Comparison of ENCODE assay signal across 18 cellular contexts in the genomic region with DNA sequence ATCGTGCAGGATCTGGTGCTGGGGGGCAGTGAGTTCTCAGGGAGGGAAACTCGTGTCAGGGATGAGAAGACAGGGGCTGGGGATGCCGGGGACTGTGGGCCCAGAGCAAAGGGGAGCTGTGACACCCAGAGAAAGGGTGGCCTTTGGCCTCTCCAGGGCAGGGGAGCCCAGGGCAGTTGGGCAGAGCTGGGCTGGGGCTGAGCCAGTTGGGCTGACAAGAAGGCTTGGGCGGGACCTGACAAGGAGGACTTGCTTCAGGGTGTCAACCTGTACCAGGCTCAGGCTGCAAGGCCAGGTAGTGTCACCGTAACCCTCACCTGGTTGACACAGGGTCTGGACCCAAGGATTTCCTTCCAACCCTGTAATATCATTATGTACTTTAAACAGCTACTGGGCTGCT. TPM values are rescaled to one million over a fixed set of nuclear protein-coding genes. Genes with fewer than 3 reads are reported as not detected.
DNase-seq lines count a peak whose midpoint lies in the region; ATAC-seq and TF ChIP-seq lines count a peak whose summit lies in the region.
"Had no signal": no experiment of that assay in that cellular context is flagged by ENCODE, and none has a peak within 500 bp of the region (broad histone marks: within the 10 kb centered on the region; RNA-seq: fewer than 3 reads in every experiment).

No MANE protein-coding gene starts in this region.

- H3K9me2 ChIP-seq in PC-3 (replicated peaks; ENCODE audit: low read length) = no peaks in the 10 kb centered on the region

- no peaks in the 10 kb centered on the region for H3K27me3 Mint-ChIP-seq in mesothelial cell of epicardium (ENCODE audit: low read depth)
- H3K27me3 Mint-ChIP-seq: CD4-positive, alpha-beta memory T cell had no signal

- no peak overlapping the region for H2AFZ ChIP-seq in PC-3 (ENCODE audit: low read length)

- POLR2A ChIA-PET in PC-3 (lab: Charles Lee; ENCODE audit: unreplicated experiment) = no interaction called here

- CTCF ChIA-PET in PC-3 (lab: Charles Lee) = no interaction called here

- no peaks in the 10 kb centered on the region for H3K9me3 Mint-ChIP-seq in mesothelial cell of epicardium
- H3K9me3 Mint-ChIP-seq: CD4-positive, alpha-beta memory T cell; stimulated activated naive B cell treated with anti-CD40 and anti-IgM and Interleukin-4, amounts not matched to agents 10 μg/mL and 1 μg/mL and 100 μg/mL, for 72 hours had no signal

- H3K27me3 ChIP-seq in PC-3 (ENCODE audit: low read length) (no peaks in the 10 kb centered on the region), thoracic aorta (replicated peaks; ENCODE audit: insufficient read depth) (no peaks in the 10 kb centered on the region)

- in situ Hi-C loops in ACHN (cut with HindIII; ENCODE audit: low pct_ligation_motif_present, low pct_unique_long_range_greater_than_20kb, low sequenced_read_pairs) = no loop called here

- H3K4me3 ChIP-seq in PC-3 (ENCODE audit: low read length) = no peak overlapping the region
- H3K4me3 ChIP-seq in thoracic aorta = peak overlapping the region; percentile 26
- H3K4me3 ChIP-seq: lung had no signal

- DNase-seq in PC-3 (no peak), mesothelial cell of epicardium (ENCODE audit: low spot score in 2 of 2, unreplicated experiment in 2 of 2) (no peak), thoracic aorta (ENCODE audit: low spot score) (no peak), dedifferentiated amniotic fluid mesenchymal stem cell (ENCODE audit: extremely low spot score) (no peak), ACHN (no peak)
- DNase-seq in stimulated activated CD8-positive, alpha-beta memory T cell treated with anti-CD3 and anti-CD28 coated beads, Interleukin-4, amount 100 ng/mL, for 48 hours = no peak
- DNase-seq: activated CD4-positive, alpha-beta T cell treated with anti-CD3 and anti-CD28 coated beads, Interleukin-2, amount 50 U/mL, for 1 hour; CD4-positive, alpha-beta memory T cell; hippocampal formation; MM.1S; NCI-H2227 treated with DMSO at 0.1 percent for 48 hours; stimulated activated CD4-positive, alpha-beta T cell treated with anti-CD3 and anti-CD28 coated beads, Interleukin-2, amount 100 ng/mL, for 48 hours; stimulated activated naive B cell treated with anti-CD40 and anti-IgM and Interleukin-4, amounts not matched to agents 10 μg/mL and 1 μg/mL and 100 μg/mL, for 72 hours had no signal

- intact Hi-C loops in PC-3 (cut with micrococcal nuclease) = no loop called here

- peaks cover 2% of the 10 kb centered on the region; the same call in 1 of the 2 replicates for H3K36me3 ChIP-seq in PC-3 (ENCODE audit: low read depth, low read length)
- peaks cover 8% of the 10 kb centered on the region for H3K36me3 ChIP-seq in thoracic aorta

- peaks cover 62% of the 10 kb centered on the region for H3K4me1 ChIP-seq in PC-3 (ENCODE audit: insufficient read depth, low read length)
- H3K4me1 ChIP-seq in thoracic aorta (ENCODE audit: control insufficient read depth in 1 of 2, low read depth in 2 of 2) = peaks cover 12 to 17% of the 10 kb centered on the region in 2 donors

- H3K9ac ChIP-seq in PC-3 (ENCODE audit: low read length) = no peak overlapping the region

- peak overlapping the region; percentile 12 for H3K27ac Mint-ChIP-seq in mesothelial cell of epicardium
- H3K27ac Mint-ChIP-seq: stimulated activated naive B cell treated with anti-CD40 and anti-IgM and Interleukin-4, amounts not matched to agents 10 μg/mL and 1 μg/mL and 100 μg/mL, for 72 hours had no signal

- no peak overlapping the region for H3K4me2 ChIP-seq in PC-3 (ENCODE audit: low read length)

- H3K4me1 Mint-ChIP-seq in mesothelial cell of epicardium = peaks cover 10% of the 10 kb centered on the region

- no peak overlapping the region for H3K4me3 Mint-ChIP-seq in mesothelial cell of epicardium
- H3K4me3 Mint-ChIP-seq: CD4-positive, alpha-beta memory T cell; stimulated activated naive B cell treated with anti-CD40 and anti-IgM and Interleukin-4, amounts not matched to agents 10 μg/mL and 1 μg/mL and 100 μg/mL, for 72 hours had no signal

- BruUV-seq in PC-3 (replicated peaks; lab: Mats Ljungman, UMichigan) = no TSS peak

- ATAC-seq in PC-3 (no peak), esophagus mucosa (peak; percentile 59), thoracic aorta (ENCODE audit: insufficient number of reproducible peaks, low FRiP score, low read depth) (no peak), GM21825 (IDR thresholded peaks at IDR 0.05; ENCODE audit: unreplicated experiment) (no peak)
- ATAC-seq: stimulated activated naive B cell treated with anti-CD40 and anti-IgM and Interleukin-4, amounts not matched to agents 10 μg/mL and 1 μg/mL and 100 μg/mL, for 72 hours had no signal

- peaks cover 3% of the 10 kb centered on the region for H3K36me3 Mint-ChIP-seq in mesothelial cell of epicardium

- peak overlapping the region; percentile 67 for H3K27ac ChIP-seq in PC-3 (ENCODE audit: low read length)
- H3K27ac ChIP-seq in thoracic aorta = peak overlapping the region; percentile 29 to 48

- TF ChIP-seq CTCF in PC-3 (conservative IDR thresholded peaks at IDR 0.05; ENCODE audit: low read depth, low read length) (no peak), mesothelial cell of epicardium (IDR thresholded peaks at IDR 0.05; ENCODE audit: unreplicated experiment) (no peak), thoracic aorta (IDR thresholded peaks at IDR 0.05) (no peak)

- no peaks in the 10 kb centered on the region for H3F3A ChIP-seq in PC-3 (ENCODE audit: low read length, unreplicated experiment)

- H3K9me3 ChIP-seq in PC-3 (ENCODE audit: low read length) (no peaks in the 10 kb centered on the region), thoracic aorta (no peaks in the 10 kb centered on the region)

- H4K20me1 ChIP-seq in PC-3 (ENCODE audit: low read length) = no peaks in the 10 kb centered on the region

- H3K79me2 ChIP-seq in PC-3 (ENCODE audit: low read length) = 0 out of 2 replicates have a peak, but pooled peaks cover 8% of the 10 kb centered on the region

RNA-seq across cellular contexts. Expression of a gene that starts 13.2 kb away (rescaled TPM):
- 113 and 133 TPM in 2 replicates for total RNA-seq in PC-3 (2014; rRNA removed)
- total RNA-seq in esophagus mucosa = 3.1 TPM
- 12.5 to 16.3 TPM (median 15.8 TPM) in 3 replicates for total RNA-seq in mesothelial cell of epicardium
- 10 to 100 TPM; 27.5 to 29.2 TPM for total RNA-seq in thoracic aorta

RNA-seq across cellular contexts. Expression of a gene that starts 51.7 kb away (rescaled TPM):
- total RNA-seq in PC-3 (2014; rRNA removed) (1.1 and 1.3 TPM in 2 replicates), esophagus mucosa (0.40 TPM), mesothelial cell of epicardium (0.29 TPM in 1 of 3 replicates, not detected in the others), thoracic aorta (1 to 10 TPM in 1 of 2 donors, not detected in 1; 1.8 TPM)
- total RNA-seq: CD4-positive, alpha-beta memory T cell; H4; T-helper 1 cell treated with Interleukin-12 subunit alpha and Interleukin-12 subunit beta and Interleukin-4 antibody, amounts not matched to agents 30 ng/mL and 1 ng/mL, for 36 hours had no signal
